1 cellular context compared by ENCODE assay signal in the genomic region with DNA sequence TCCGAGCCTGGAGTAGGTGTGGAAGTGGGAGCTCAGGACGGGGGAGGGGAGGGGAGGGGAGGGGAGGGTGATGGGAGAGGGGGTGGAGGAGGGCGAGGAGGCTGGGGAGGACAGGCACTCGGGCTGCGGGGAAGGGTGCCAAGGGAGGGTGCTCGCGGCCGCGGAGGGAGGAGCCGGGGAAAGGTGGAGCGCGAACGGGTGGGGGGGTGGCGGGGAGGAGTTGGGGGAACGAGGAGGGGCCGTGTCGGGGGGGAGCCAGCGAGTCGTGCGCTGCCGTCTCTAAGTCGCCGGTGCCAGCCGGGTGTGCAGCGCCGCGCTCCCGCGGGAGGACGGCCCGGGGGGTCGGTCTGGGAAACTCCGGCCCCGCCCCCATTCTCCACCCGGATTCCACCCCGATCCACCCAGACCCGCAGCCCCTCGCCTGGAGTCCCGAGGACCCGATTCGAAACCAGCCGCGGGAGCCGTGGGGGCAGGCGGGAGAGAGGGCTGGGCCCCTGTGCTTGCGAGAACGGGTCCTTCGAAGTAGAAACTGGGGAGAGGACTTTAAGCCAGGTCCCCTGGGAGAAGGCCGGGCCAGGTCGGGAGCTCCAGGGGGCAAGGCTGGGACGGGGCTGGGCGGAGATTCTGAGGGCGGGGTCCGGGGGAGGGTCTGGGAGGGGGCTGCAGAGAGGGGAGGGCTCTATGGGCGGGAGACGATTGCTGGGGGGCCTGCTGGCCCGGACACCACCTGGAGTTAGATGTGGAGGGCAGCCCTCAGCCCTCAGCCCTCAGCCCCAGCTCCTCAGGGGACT.
TF ChIP-seq lines count a peak whose summit lies in the region.

A gene with protein sequence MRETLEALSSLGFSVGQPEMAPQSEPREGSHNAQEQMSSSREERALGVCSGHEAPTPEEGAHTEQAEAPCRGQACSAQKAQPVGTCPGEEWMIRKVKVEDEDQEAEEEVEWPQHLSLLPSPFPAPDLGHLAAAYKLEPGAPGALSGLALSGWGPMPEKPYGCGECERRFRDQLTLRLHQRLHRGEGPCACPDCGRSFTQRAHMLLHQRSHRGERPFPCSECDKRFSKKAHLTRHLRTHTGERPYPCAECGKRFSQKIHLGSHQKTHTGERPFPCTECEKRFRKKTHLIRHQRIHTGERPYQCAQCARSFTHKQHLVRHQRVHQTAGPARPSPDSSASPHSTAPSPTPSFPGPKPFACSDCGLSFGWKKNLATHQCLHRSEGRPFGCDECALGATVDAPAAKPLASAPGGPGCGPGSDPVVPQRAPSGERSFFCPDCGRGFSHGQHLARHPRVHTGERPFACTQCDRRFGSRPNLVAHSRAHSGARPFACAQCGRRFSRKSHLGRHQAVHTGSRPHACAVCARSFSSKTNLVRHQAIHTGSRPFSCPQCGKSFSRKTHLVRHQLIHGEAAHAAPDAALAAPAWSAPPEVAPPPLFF (minus strand): TSS at position 143 of the 791 bp plus-strand sequence. CDS start 2,556 bp downstream, outside the sequence.

TF ChIP-seq in GM12878, 131 proteins besides CTCF, POLR2A, EP300 and RAD21 (continued from another document):
- TF ChIP-seq PML (IDR thresholded peaks at IDR 0.05; ENCODE audit: low read length), result no peak
- TF ChIP-seq JUNB (IDR thresholded peaks at IDR 0.05), result no peak
- no peak for TF ChIP-seq MTA2 (IDR thresholded peaks at IDR 0.05; ENCODE audit: low read depth)
- no peak for TF ChIP-seq IKZF2 (IDR thresholded peaks at IDR 0.05)
- TF ChIP-seq SREBF1 (IDR thresholded peaks at IDR 0.05; ENCODE audit: low read length), result no peak
- TF ChIP-seq GABPA (IDR thresholded peaks at IDR 0.05; ENCODE audit: low read depth), result no peak
- TF ChIP-seq, protein P1, sequence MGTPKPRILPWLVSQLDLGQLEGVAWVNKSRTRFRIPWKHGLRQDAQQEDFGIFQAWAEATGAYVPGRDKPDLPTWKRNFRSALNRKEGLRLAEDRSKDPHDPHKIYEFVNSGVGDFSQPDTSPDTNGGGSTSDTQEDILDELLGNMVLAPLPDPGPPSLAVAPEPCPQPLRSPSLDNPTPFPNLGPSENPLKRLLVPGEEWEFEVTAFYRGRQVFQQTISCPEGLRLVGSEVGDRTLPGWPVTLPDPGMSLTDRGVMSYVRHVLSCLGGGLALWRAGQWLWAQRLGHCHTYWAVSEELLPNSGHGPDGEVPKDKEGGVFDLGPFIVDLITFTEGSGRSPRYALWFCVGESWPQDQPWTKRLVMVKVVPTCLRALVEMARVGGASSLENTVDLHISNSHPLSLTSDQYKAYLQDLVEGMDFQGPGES (IDR thresholded peaks at IDR 0.05), result no peak
- TF ChIP-seq BCL11A (IDR thresholded peaks at IDR 0.05; ENCODE audit: low read depth, low read length), result no peak
- TF ChIP-seq CHD4 (IDR thresholded peaks at IDR 0.05), result no peak
TF ChIP-seq in GM12878: peak in this region for 0.
